Comparison of ENCODE assay signal across 8 cellular contexts in the genomic region with DNA sequence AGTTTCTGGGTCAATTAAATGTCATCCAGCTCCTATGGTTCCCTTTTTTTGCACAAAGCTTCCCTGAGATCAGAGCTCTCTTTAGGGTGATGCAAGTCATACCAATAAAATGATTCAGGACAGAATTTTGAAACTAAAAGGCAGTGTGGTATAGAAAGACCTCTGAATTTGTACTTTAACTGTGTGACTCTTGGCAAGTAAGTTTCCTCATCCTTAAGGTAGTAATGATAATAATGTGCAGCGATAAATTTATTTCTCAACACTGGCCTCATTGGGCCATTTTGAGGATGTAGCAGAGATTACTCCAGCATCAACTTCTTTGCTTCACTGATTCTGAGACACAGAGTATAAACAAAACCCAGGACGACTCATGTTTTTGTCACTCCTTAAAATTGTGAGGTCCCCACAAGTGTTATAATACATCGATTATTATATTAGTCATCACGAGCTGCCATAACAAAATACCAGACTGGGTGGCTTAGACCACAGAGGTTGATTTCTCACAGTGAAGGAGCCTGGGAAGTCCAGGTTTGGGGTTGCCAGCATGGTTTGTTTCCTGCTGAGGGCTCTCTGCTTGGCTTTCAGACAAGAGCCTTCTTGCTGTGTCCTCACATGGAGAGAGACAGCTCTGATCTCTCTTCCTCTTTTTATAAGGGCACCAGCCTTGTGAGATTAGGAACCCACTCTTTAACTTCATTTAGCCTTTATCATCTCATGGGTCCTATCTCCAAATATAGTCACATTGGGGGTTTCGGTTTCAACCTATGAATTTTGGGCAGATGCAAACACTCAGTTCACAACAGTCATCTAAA.
DNase-seq lines count a peak whose midpoint lies in the region; ATAC-seq and TF ChIP-seq lines count a peak whose summit lies in the region.

No MANE protein-coding gene starts in this region.

- peak overlapping the region; percentile 60 for H3K4me2 ChIP-seq in OCI-LY7 (ENCODE audit: low read length)

- H3K27ac ChIP-seq in OCI-LY7 (ENCODE audit: low read depth, low read length, poor library complexity, severe bottlenecking): peak overlapping the region; percentile 86

- H3K4me3 ChIP-seq in OCI-LY7 (ENCODE audit: low read depth, low read length, poor library complexity, severe bottlenecking) (peak overlapping the region; percentile 19), mucosa of descending colon (no peak overlapping the region), lower leg skin (ENCODE audit: low read depth, poor library complexity, severe bottlenecking) (no peak overlapping the region)

- H3K36me3 ChIP-seq in OCI-LY7 (ENCODE audit: insufficient read depth, low read length) (no peaks in the 10 kb centered on the region), mucosa of descending colon (ENCODE audit: low read depth) (no peaks in the 10 kb centered on the region)

- CTCF ChIA-PET in OCI-LY7 (lab: Charles Lee; ENCODE audit: unreplicated experiment): no interaction called here

- DNase-seq in OCI-LY7 (ENCODE audit: low spot score): peak; percentile 91
- no peak for DNase-seq in mucosa of descending colon
- no peak for DNase-seq in activated CD4-positive, alpha-beta T cell treated with anti-CD3 and anti-CD28 coated beads for 4 hours
- DNase-seq in NCI-H1930 (lab: John Stamatoyannopoulos, UW): no peak
- DNase-seq in activated CD4-positive, CD25-positive, alpha-beta regulatory T cell treated with anti-CD3 and anti-CD28 coated beads, Interleukin-2, amount 50 U/mL, for 72 hours: no peak
- no peak for DNase-seq in lower leg skin (ENCODE audit: low spot score in 2 of 2)

- TF ChIP-seq POLR2A in lower leg skin (IDR thresholded peaks at IDR 0.05): no peak

- no peaks in the 10 kb centered on the region for H3K9me3 ChIP-seq in OCI-LY7 (ENCODE audit: low read length)
- no peaks in the 10 kb centered on the region for H3K9me3 ChIP-seq in mucosa of descending colon

- WGBS in lower leg skin, 2 donors: 79 to 91% methylated on average over 5 of the region's 5 CpGs

- H3K4me1 ChIP-seq in OCI-LY7 (ENCODE audit: insufficient read depth, low read length, poor library complexity, severe bottlenecking): peaks cover 63% of the 10 kb centered on the region
- H3K4me1 ChIP-seq in mucosa of descending colon (ENCODE audit: low read depth): no peaks in the 10 kb centered on the region

- peak; percentile 98 for ATAC-seq in GM18873 (IDR thresholded peaks at IDR 0.05; ENCODE audit: low FRiP score, unreplicated experiment)
- ATAC-seq in HG02759 (IDR thresholded peaks at IDR 0.05; ENCODE audit: unreplicated experiment): peak; percentile 97
- ATAC-seq in mucosa of descending colon: peak; percentile 58

- intact Hi-C loops in OCI-LY7 (cut with micrococcal nuclease; ENCODE audit: unreplicated experiment): loop anchor here (1.0 to 10.0 kb wide), 3 partner anchors 196 to 419 kb away; no protein-coding TSS in a partner anchor
- intact Hi-C loops in mucosa of descending colon (cut with DNase I, micrococcal nuclease): no loop called here
- intact Hi-C loops in lower leg skin (cut with DNase I; ENCODE audit: low total_unique reads): no loop called here

- TF ChIP-seq CTCF in OCI-LY7 (conservative IDR thresholded peaks at IDR 0.05; ENCODE audit: low read length) (0 out of 2 replicates have a peak, but pooled peaks have one; percentile 25), mucosa of descending colon (IDR thresholded peaks at IDR 0.05) (no peak), lower leg skin (IDR thresholded peaks at IDR 0.05) (no peak)

- H4K20me1 ChIP-seq in OCI-LY7 (ENCODE audit: insufficient read depth, low read length): no peaks in the 10 kb centered on the region

- no peaks in the 10 kb centered on the region for H3K79me2 ChIP-seq in OCI-LY7 (ENCODE audit: insufficient read depth, low read depth, low read length)

- peak overlapping the region; percentile 89 for H2AFZ ChIP-seq in OCI-LY7 (ENCODE audit: low read length)

- H3K9me2 ChIP-seq in OCI-LY7 (ENCODE audit: insufficient read depth, low read length): no peaks in the 10 kb centered on the region

- POLR2A ChIA-PET in OCI-LY7 (lab: Charles Lee): interaction anchor here (0.5 to 3.1 kb wide), 10 partner anchors 8 to 483 kb away, joined by 3 to 23 read pairs (median 3); no protein-coding TSS in a partner anchor

- TSS peak; percentile 85 for BruUV-seq in OCI-LY7 (replicated peaks; lab: Mats Ljungman, UMichigan)
